ENCODE assay signal across 1 cellular context in the genomic region with DNA sequence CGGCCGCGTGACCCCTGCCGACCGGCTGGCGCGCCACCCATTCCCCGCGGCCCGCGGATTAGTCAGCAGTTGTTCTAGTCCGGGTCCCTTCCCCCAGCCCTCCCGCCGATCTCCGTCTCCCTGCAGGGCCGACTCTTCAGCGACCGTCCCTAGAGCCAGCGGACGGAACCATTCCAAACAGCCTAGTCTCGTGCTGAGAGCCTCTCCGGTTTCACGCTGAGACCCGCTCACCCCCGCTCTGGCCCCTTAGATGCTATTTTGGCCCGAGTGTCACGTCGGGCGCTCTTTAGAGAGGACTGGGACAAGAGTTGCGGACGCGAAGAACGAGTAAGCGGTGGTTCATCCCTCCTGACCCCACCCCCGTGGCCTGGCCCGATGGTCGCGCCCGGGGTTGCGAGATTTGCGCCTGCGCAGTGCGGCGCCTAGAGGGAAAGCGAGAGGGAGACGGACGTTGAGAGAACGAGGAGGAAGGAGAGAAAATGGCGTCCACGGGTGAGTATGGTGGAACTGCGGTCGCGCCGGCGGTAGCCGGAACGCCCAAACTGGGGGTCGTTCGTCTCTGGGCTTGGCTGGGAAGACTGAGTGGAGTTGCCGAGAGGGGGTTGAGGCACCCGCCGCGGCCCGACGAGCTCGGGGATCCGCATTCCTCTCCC.
TF ChIP-seq lines count a peak whose summit lies in the region.

EWSR1 (plus strand) TSS at position 411 of the 653 bp plus-strand sequence; CDS start at position 480, 69 bp downstream.
RHBDD3 (minus strand) TSS at position 124 of the 653 bp plus-strand sequence. CDS start 2,355 bp downstream, outside the sequence.

TF ChIP-seq in HepG2, 621 proteins besides CTCF, POLR2A, EP300 and RAD21 (continued from another document and continues in another):
- no peak for TF ChIP-seq CSRNP1 (CRISPR knock-in tag; IDR thresholded peaks at IDR 0.05)
- TF ChIP-seq MAZ (IDR thresholded peaks at IDR 0.05; ENCODE audit: borderline replicate concordance, low read depth, low read length), result no peak
- peak; percentile 61 for TF ChIP-seq MAZ (CRISPR knock-in tag; IDR thresholded peaks at IDR 0.05; ENCODE audit: low read depth)
- no peak for TF ChIP-seq ZBTB37 (CRISPR knock-in tag; IDR thresholded peaks at IDR 0.05)
- peak; percentile 41; the same call in 1 of the 2 replicates for TF ChIP-seq CBX5 (CRISPR knock-in tag; IDR thresholded peaks at IDR 0.05; ENCODE audit: borderline replicate concordance)
- peak; percentile 31 for TF ChIP-seq PAXIP1 (CRISPR knock-in tag; conservative IDR thresholded peaks at IDR 0.05)
- no peak for TF ChIP-seq HOXA7 (CRISPR knock-in tag; IDR thresholded peaks at IDR 0.05)
- TF ChIP-seq ZKSCAN1 (IDR thresholded peaks at IDR 0.05; ENCODE audit: low read length), result peak; percentile 46; the same call in 1 of the 2 replicates
- TF ChIP-seq ETV6 (CRISPR knock-in tag; conservative IDR thresholded peaks at IDR 0.05), result peak; percentile 15; the same call in 1 of the 2 replicates
- peak; percentile 94 for TF ChIP-seq TARDBP (CRISPR knock-in tag; IDR thresholded peaks at IDR 0.05)
- TF ChIP-seq LRRFIP1 (CRISPR knock-in tag; conservative IDR thresholded peaks at IDR 0.05), result 0 out of 2 replicates have a peak, but pooled peaks have one; percentile 36
- TF ChIP-seq RBFOX2 (IDR thresholded peaks at IDR 0.05; ENCODE audit: low read depth, low read length), result peak; percentile 94
- TF ChIP-seq SMAD1 (CRISPR knock-in tag; IDR thresholded peaks at IDR 0.05; ENCODE audit: borderline replicate concordance, low read depth), result peak; percentile 73
- TF ChIP-seq ZNF703 (CRISPR knock-in tag; IDR thresholded peaks at IDR 0.05; ENCODE audit: borderline replicate concordance), result 0 out of 2 replicates have a peak, but pooled peaks have one; percentile 14
- TF ChIP-seq, protein P1, sequence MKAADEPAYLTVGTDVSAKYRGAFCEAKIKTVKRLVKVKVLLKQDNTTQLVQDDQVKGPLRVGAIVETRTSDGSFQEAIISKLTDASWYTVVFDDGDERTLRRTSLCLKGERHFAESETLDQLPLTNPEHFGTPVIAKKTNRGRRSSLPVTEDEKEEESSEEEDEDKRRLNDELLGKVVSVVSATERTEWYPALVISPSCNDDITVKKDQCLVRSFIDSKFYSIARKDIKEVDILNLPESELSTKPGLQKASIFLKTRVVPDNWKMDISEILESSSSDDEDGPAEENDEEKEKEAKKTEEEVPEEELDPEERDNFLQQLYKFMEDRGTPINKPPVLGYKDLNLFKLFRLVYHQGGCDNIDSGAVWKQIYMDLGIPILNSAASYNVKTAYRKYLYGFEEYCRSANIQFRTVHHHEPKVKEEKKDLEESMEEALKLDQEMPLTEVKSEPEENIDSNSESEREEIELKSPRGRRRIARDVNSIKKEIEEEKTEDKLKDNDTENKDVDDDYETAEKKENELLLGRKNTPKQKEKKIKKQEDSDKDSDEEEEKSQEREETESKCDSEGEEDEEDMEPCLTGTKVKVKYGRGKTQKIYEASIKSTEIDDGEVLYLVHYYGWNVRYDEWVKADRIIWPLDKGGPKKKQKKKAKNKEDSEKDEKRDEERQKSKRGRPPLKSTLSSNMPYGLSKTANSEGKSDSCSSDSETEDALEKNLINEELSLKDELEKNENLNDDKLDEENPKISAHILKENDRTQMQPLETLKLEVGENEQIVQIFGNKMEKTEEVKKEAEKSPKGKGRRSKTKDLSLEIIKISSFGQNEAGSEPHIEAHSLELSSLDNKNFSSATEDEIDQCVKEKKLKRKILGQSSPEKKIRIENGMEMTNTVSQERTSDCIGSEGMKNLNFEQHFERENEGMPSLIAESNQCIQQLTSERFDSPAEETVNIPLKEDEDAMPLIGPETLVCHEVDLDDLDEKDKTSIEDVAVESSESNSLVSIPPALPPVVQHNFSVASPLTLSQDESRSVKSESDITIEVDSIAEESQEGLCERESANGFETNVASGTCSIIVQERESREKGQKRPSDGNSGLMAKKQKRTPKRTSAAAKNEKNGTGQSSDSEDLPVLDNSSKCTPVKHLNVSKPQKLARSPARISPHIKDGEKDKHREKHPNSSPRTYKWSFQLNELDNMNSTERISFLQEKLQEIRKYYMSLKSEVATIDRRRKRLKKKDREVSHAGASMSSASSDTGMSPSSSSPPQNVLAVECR (CRISPR knock-in tag; IDR thresholded peaks at IDR 0.05; ENCODE audit: borderline replicate concordance), result peak; percentile 83; the same call in 1 of the 2 replicates
- TF ChIP-seq TCF7 (IDR thresholded peaks at IDR 0.05; ENCODE audit: low read depth), result no peak
- TF ChIP-seq, protein P2, sequence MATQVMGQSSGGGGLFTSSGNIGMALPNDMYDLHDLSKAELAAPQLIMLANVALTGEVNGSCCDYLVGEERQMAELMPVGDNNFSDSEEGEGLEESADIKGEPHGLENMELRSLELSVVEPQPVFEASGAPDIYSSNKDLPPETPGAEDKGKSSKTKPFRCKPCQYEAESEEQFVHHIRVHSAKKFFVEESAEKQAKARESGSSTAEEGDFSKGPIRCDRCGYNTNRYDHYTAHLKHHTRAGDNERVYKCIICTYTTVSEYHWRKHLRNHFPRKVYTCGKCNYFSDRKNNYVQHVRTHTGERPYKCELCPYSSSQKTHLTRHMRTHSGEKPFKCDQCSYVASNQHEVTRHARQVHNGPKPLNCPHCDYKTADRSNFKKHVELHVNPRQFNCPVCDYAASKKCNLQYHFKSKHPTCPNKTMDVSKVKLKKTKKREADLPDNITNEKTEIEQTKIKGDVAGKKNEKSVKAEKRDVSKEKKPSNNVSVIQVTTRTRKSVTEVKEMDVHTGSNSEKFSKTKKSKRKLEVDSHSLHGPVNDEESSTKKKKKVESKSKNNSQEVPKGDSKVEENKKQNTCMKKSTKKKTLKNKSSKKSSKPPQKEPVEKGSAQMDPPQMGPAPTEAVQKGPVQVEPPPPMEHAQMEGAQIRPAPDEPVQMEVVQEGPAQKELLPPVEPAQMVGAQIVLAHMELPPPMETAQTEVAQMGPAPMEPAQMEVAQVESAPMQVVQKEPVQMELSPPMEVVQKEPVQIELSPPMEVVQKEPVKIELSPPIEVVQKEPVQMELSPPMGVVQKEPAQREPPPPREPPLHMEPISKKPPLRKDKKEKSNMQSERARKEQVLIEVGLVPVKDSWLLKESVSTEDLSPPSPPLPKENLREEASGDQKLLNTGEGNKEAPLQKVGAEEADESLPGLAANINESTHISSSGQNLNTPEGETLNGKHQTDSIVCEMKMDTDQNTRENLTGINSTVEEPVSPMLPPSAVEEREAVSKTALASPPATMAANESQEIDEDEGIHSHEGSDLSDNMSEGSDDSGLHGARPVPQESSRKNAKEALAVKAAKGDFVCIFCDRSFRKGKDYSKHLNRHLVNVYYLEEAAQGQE (IDR thresholded peaks at IDR 0.05; ENCODE audit: borderline replicate concordance in 1 of 2, low read depth in 1 of 2, low read length in 2 of 2), result peak in 1 of 2 experiments; percentile 18; a peak in 1 of 4 replicates
- peak; percentile 39 for TF ChIP-seq CCAR2 (optimal IDR thresholded peaks at IDR 0.05; ENCODE audit: low read depth, low read length)
- TF ChIP-seq NR2F2 (IDR thresholded peaks at IDR 0.05; ENCODE audit: borderline replicate concordance, low read depth), result peak; percentile 49; the same call in 1 of the 2 replicates
- TF ChIP-seq NFE2L1 (CRISPR knock-in tag; IDR thresholded peaks at IDR 0.05; ENCODE audit: borderline replicate concordance), result peak; percentile 84; the same call in 1 of the 2 replicates
- TF ChIP-seq, protein P3, sequence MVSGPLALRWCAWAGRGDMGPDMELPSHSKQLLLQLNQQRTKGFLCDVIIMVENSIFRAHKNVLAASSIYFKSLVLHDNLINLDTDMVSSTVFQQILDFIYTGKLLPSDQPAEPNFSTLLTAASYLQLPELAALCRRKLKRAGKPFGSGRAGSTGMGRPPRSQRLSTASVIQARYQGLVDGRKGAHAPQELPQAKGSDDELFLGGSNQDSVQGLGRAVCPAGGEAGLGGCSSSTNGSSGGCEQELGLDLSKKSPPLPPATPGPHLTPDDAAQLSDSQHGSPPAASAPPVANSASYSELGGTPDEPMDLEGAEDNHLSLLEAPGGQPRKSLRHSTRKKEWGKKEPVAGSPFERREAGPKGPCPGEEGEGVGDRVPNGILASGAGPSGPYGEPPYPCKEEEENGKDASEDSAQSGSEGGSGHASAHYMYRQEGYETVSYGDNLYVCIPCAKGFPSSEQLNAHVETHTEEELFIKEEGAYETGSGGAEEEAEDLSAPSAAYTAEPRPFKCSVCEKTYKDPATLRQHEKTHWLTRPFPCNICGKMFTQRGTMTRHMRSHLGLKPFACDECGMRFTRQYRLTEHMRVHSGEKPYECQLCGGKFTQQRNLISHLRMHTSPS (CRISPR knock-in tag; IDR thresholded peaks at IDR 0.05; ENCODE audit: low read depth), result no peak; the same call in 1 of the 2 replicates
- TF ChIP-seq ZNF331 (CRISPR knock-in tag; IDR thresholded peaks at IDR 0.05), result peak; percentile 52
- TF ChIP-seq HBP1 (CRISPR knock-in tag; IDR thresholded peaks at IDR 0.05; ENCODE audit: low read depth), result peak; percentile 27; the same call in 1 of the 2 replicates
- peak; percentile 34; the same call in 1 of the 2 replicates for TF ChIP-seq IRX3 (CRISPR knock-in tag; IDR thresholded peaks at IDR 0.05; ENCODE audit: borderline replicate concordance, low read depth)
- peak; percentile 90 for TF ChIP-seq POLR2AphosphoS5 (IDR thresholded peaks at IDR 0.05; ENCODE audit: low read depth, low read length)
- peak; percentile 13; the same call in 1 of the 2 replicates for TF ChIP-seq MLX (CRISPR knock-in tag; IDR thresholded peaks at IDR 0.05)
